In the genomic region with DNA sequence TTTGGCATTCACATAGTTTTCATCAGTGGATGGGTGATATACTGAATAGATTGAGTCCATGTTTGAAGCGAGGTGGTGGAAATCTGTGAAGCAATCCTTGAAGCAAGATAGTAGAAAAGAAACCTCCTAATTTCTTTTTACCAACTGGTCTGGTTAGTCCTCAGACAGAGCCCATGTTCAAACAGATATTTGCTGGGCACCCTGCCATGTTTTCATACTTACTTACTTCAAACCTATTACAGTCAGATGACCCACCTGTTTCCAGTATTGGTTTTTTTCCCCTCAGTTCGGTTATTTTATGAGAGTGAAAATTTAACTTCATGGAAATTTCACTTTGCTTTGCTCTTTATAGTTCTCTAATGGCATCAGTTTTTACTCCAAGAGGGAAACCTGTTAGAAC, we compare ENCODE assay signal across 15 cellular contexts. TPM values are rescaled to one million over a fixed set of nuclear protein-coding genes. Genes with fewer than 3 reads are reported as not detected.
DNase-seq lines count a peak whose midpoint lies in the region; ATAC-seq and TF ChIP-seq lines count a peak whose summit lies in the region.
"Had no signal": no experiment of that assay in that cellular context is flagged by ENCODE, and none has a peak within 500 bp of the region (broad histone marks: within the 10 kb centered on the region; RNA-seq: fewer than 3 reads in every experiment).

No MANE protein-coding gene starts in this region.

- H3K4me1 ChIP-seq in mucosa of descending colon (ENCODE audit: low read depth): peaks cover 6% of the 10 kb centered on the region
- H3K4me1 ChIP-seq in stomach: peaks cover 12 to 30% (median 15%) of the 10 kb centered on the region in 4 donors
- H3K4me1 ChIP-seq in esophagus muscularis mucosa: peaks cover 11 to 37% (median 12%) of the 10 kb centered on the region in 4 donors

- no peak for DNase-seq in activated CD8-positive, alpha-beta memory T cell treated with anti-CD3 and anti-CD28 coated beads, Interleukin-2, amount 10 ng/mL, durations not matched to agents 7 days and 5 days
- no peak for DNase-seq in activated CD8-positive, alpha-beta memory T cell treated with anti-CD3 and anti-CD28 coated beads, Interleukin-2, amount 50 U/mL, for 48 hours
- DNase-seq in mucosa of descending colon: peak in 1 of 3 donors; percentile 74
- DNase-seq in stomach: peak; percentile 65
- DNase-seq in NCI-H748 (lab: John Stamatoyannopoulos, UW; ENCODE audit: unreplicated experiment): no peak
- no peak for DNase-seq in esophagus muscularis mucosa (ENCODE audit: extremely low spot score)
- DNase-seq: C1 segment of cervical spinal cord, H9, NCI-H187, NCI-H2171, NCI-H82 had no signal

- no peak overlapping the region for H3K4me3 Mint-ChIP-seq in activated CD8-positive, alpha-beta memory T cell treated with anti-CD3 and anti-CD28 coated beads, Interleukin-2, amount 10 ng/mL, durations not matched to agents 7 days and 5 days
- H3K4me3 Mint-ChIP-seq: H9 had no signal

- no peak for ATAC-seq in activated CD8-positive, alpha-beta memory T cell treated with anti-CD3 and anti-CD28 coated beads, Interleukin-2, amount 10 ng/mL, durations not matched to agents 7 days and 5 days
- ATAC-seq in mucosa of descending colon: peak; percentile 66
- ATAC-seq in GM18519 (IDR thresholded peaks at IDR 0.05; ENCODE audit: low FRiP score, unreplicated experiment): no peak

- H3K36me3 ChIP-seq in mucosa of descending colon (ENCODE audit: low read depth): no peaks in the 10 kb centered on the region
- peaks cover 10 to 87% (median 78%) of the 10 kb centered on the region in 4 donors for H3K36me3 ChIP-seq in stomach
- H3K36me3 ChIP-seq in esophagus muscularis mucosa: peaks cover 13 to 88% (median 67%) of the 10 kb centered on the region in 4 donors

- TF ChIP-seq EP300 in stomach (IDR thresholded peaks at IDR 0.05) (no peak), esophagus muscularis mucosa (IDR thresholded peaks at IDR 0.05) (no peak)

- H3K27me3 Mint-ChIP-seq in activated CD8-positive, alpha-beta memory T cell treated with anti-CD3 and anti-CD28 coated beads, Interleukin-2, amount 10 ng/mL, durations not matched to agents 7 days and 5 days: no peaks in the 10 kb centered on the region

- peak overlapping the region; percentile 19 for H3K27ac Mint-ChIP-seq in activated CD8-positive, alpha-beta memory T cell treated with anti-CD3 and anti-CD28 coated beads, Interleukin-2, amount 10 ng/mL, durations not matched to agents 7 days and 5 days
- H3K27ac Mint-ChIP-seq: H9 had no signal

- peak overlapping the region; percentile 54 for H3K27ac ChIP-seq in VCaP
- peak overlapping the region in 1 of 5 donors; percentile 25 for H3K27ac ChIP-seq in stomach
- no peak overlapping the region for H3K27ac ChIP-seq in esophagus muscularis mucosa (replicated peaks in 1 of 4)
- H3K27ac ChIP-seq: HL-60, SJSA1 had no signal

- TF ChIP-seq CTCF in VCaP (conservative IDR thresholded peaks at IDR 0.05): no peak
- no peak for TF ChIP-seq CTCF in mucosa of descending colon (IDR thresholded peaks at IDR 0.05)
- TF ChIP-seq CTCF in stomach (IDR thresholded peaks at IDR 0.05): no peak
- no peak for TF ChIP-seq CTCF in esophagus muscularis mucosa (IDR thresholded peaks at IDR 0.05)

- H3K27me3 ChIP-seq in stomach: no peaks in the 10 kb centered on the region
- no peaks in the 10 kb centered on the region for H3K27me3 ChIP-seq in esophagus muscularis mucosa
- H3K27me3 ChIP-seq: SJSA1 had no signal

- peaks cover under 1% of the 10 kb centered on the region for H3K9me3 Mint-ChIP-seq in activated CD8-positive, alpha-beta memory T cell treated with anti-CD3 and anti-CD28 coated beads, Interleukin-2, amount 10 ng/mL, durations not matched to agents 7 days and 5 days (ENCODE audit: low read depth)

- TF ChIP-seq POLR2A in stomach (IDR thresholded peaks at IDR 0.05): no peak
- no peak for TF ChIP-seq POLR2A in esophagus muscularis mucosa (IDR thresholded peaks at IDR 0.05; ENCODE audit: low read depth)

- peaks cover 55% of the 10 kb centered on the region for H3K36me3 Mint-ChIP-seq in activated CD8-positive, alpha-beta memory T cell treated with anti-CD3 and anti-CD28 coated beads, Interleukin-2, amount 10 ng/mL, durations not matched to agents 7 days and 5 days

- peaks cover 20% of the 10 kb centered on the region for H3K4me1 Mint-ChIP-seq in activated CD8-positive, alpha-beta memory T cell treated with anti-CD3 and anti-CD28 coated beads, Interleukin-2, amount 10 ng/mL, durations not matched to agents 7 days and 5 days

- H3K9me3 ChIP-seq in mucosa of descending colon: no peaks in the 10 kb centered on the region
- H3K9me3 ChIP-seq in stomach: no peaks in the 10 kb centered on the region
- H3K9me3 ChIP-seq in esophagus muscularis mucosa: no peaks in the 10 kb centered on the region
- H3K9me3 ChIP-seq: SJSA1 had no signal

- 30 to 59% (median 50%) methylated on average over 2 of the region's 2 CpGs for WGBS in stomach, 5 donors
- WGBS in esophagus muscularis mucosa: 89% methylated on average over 2 of the region's 2 CpGs

- CTCF ChIA-PET in activated CD8-positive, alpha-beta memory T cell treated with anti-CD3 and anti-CD28 coated beads, Interleukin-2, amount 10 ng/mL, durations not matched to agents 7 days and 5 days (lab: Charles Lee): interaction anchor here (1.2 kb wide), 1 partner anchor 13 kb away, joined by 3 read pairs; no protein-coding TSS in a partner anchor

- H3K4me3 ChIP-seq in mucosa of descending colon (no peak overlapping the region), stomach (no peak overlapping the region), esophagus muscularis mucosa (no peak overlapping the region)
- H3K4me3 ChIP-seq: SJSA1 had no signal

- intact Hi-C loops in mucosa of descending colon (cut with DNase I, micrococcal nuclease): no loop called here
- intact Hi-C loops in stomach (cut with DNase I; ENCODE audit: low total_unique reads): no loop called here
- intact Hi-C loops in esophagus muscularis mucosa (cut with DNase I): no loop called here

RNA-seq across cellular contexts. Expression of gene EXOSC7, which starts 23.7 kb away (rescaled TPM):
- total RNA-seq in activated CD8-positive, alpha-beta memory T cell treated with anti-CD3 and anti-CD28 coated beads, Interleukin-2, amount 10 ng/mL, durations not matched to agents 7 days and 5 days: 10 to 100 TPM; 51.3 to 66.1 TPM
- total RNA-seq in mucosa of descending colon (10 to 100 TPM; 23.2 to 26.2 (median 24.4) TPM), stomach (10 to 100 TPM; 29.5 to 57.4 (median 45.5) TPM), esophagus muscularis mucosa (10 to 100 TPM; 20.8 to 35.1 (median 29.2) TPM)
- polyA plus RNA-seq in stomach: 10 to 100 TPM; 34.9 to 46.2 (median 39.7) TPM

RNA-seq across cellular contexts. Expression of gene ZDHHC3, which starts 23.8 kb away (rescaled TPM):
- total RNA-seq in activated CD8-positive, alpha-beta memory T cell treated with anti-CD3 and anti-CD28 coated beads, Interleukin-2, amount 10 ng/mL, durations not matched to agents 7 days and 5 days: 10 to 100 TPM; 54.0 to 54.9 TPM
- 100 to 1,000 TPM in 2 of 3 donors, 10 to 100 TPM in 1; 94.7 to 204 (median 143) TPM for total RNA-seq in mucosa of descending colon
- 100 to 1,000 TPM in 1 of 5 donors, 10 to 100 TPM in 4; 77.2 to 140 (median 78.8) TPM for total RNA-seq in stomach
- polyA plus RNA-seq in stomach: 10 to 100 TPM; 29.8 to 60.2 (median 33.7) TPM
- 10 to 100 TPM; 59.6 to 81.3 (median 72.8) TPM for total RNA-seq in esophagus muscularis mucosa

RNA-seq across cellular contexts. Expression of gene CLEC3B, which starts 26.3 kb away (rescaled TPM):
- total RNA-seq in activated CD8-positive, alpha-beta memory T cell treated with anti-CD3 and anti-CD28 coated beads, Interleukin-2, amount 10 ng/mL, durations not matched to agents 7 days and 5 days: not detected
- total RNA-seq in mucosa of descending colon (10 to 100 TPM; 14.7 to 24.0 (median 22.2) TPM), stomach (100 to 1,000 TPM in 1 of 5 donors, 10 to 100 TPM in 2, not detected in 2; 25.4 to 199 (median 73.6) TPM), esophagus muscularis mucosa (100 to 1,000 TPM in 1 of 4 donors, 10 to 100 TPM in 3; 47.1 to 144 (median 75.1) TPM)
- 10 to 100 TPM; 16.7 to 29.7 (median 24.0) TPM for polyA plus RNA-seq in stomach
- total RNA-seq: H9 had no signal
